1 cellular context compared by ENCODE assay signal in the genomic region with DNA sequence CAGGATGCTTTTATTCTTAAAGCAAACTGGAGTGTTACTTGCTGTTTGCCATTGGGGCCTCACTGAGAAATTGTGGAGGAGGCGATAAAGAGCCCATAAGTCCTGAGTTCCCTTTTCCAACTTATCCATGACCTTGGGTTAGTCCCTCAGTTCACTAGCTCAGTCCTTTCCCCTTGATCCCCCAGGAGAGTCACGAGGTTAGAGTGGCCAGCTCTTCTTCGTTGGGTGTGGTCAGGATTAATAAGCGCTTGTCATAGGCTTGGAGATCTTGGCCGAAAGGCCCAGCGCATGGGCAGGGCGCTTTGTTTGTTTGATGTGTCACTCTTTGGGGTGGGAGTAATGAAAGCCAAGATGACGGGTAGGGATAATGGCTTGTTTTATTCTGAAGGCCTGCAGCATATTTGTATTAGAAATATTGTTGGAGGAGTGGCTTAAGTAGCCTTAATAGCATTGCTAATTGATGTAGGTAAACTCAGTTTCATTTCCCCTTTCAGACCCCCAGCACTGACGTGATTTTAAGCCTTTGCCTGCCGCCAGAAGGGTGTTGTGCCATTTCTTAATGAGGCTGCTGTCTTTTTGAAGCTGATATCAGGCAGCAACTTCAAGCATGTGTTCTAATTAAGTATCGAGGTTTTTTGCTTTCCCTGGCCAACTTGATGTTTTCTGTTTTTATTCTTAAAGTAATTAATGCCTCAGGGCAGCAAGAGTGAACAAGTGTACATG.
TF ChIP-seq lines count a peak whose summit lies in the region.

No MANE protein-coding gene starts in this region.

TF ChIP-seq in K562, 482 proteins besides CTCF, POLR2A, EP300 and RAD21 (continued from another document):
- TF ChIP-seq, protein P1, sequence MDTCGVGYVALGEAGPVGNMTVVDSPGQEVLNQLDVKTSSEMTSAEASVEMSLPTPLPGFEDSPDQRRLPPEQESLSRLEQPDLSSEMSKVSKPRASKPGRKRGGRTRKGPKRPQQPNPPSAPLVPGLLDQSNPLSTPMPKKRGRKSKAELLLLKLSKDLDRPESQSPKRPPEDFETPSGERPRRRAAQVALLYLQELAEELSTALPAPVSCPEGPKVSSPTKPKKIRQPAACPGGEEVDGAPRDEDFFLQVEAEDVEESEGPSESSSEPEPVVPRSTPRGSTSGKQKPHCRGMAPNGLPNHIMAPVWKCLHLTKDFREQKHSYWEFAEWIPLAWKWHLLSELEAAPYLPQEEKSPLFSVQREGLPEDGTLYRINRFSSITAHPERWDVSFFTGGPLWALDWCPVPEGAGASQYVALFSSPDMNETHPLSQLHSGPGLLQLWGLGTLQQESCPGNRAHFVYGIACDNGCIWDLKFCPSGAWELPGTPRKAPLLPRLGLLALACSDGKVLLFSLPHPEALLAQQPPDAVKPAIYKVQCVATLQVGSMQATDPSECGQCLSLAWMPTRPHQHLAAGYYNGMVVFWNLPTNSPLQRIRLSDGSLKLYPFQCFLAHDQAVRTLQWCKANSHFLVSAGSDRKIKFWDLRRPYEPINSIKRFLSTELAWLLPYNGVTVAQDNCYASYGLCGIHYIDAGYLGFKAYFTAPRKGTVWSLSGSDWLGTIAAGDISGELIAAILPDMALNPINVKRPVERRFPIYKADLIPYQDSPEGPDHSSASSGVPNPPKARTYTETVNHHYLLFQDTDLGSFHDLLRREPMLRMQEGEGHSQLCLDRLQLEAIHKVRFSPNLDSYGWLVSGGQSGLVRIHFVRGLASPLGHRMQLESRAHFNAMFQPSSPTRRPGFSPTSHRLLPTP (IDR thresholded peaks at IDR 0.05; ENCODE audit: borderline replicate concordance, extremely low read depth, insufficient read length) = no peak
- TF ChIP-seq MCM7 (IDR thresholded peaks at IDR 0.05) (no peak), ETS2 (tag; IDR thresholded peaks at IDR 0.05; ENCODE audit: borderline replicate concordance, poor library complexity, severe bottlenecking) (no peak), HMBOX1 (IDR thresholded peaks at IDR 0.05) (peak; percentile 59; the same call in 1 of the 2 replicates), SREBF1 (IDR thresholded peaks at IDR 0.05; ENCODE audit: borderline replicate concordance, low read depth, low read length) (no peak), ARID1B (IDR thresholded peaks at IDR 0.05) (peak; percentile 70; the same call in 1 of the 2 replicates)
